ENCODE assay signal across 31 cellular contexts in the genomic region with DNA sequence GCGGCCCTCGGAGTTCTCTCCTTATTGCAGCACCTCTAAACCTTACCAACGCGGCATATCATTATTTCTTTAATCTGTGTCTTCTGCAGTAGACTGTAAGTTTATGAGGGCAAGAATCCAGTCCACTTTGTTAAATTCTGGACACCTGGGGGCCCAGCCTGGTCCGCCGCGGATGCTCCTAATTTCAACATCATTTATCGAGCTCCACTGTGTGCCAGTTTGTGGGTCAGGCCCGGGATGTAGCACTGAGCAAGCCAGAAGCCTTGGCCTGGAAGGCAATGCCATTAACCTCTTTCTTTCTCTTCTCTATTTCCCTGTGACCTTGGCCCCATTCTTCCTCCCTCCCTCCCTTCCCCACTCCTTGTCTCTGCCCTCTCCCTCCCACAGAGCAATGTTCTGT.
DNase-seq lines count a peak whose midpoint lies in the region; ATAC-seq and TF ChIP-seq lines count a peak whose summit lies in the region.
"Had no signal": no experiment of that assay in that cellular context is flagged by ENCODE, and none has a peak within 500 bp of the region (broad histone marks: within the 10 kb centered on the region; RNA-seq: fewer than 3 reads in every experiment).

No MANE protein-coding gene starts in this region.

- no peak overlapping the region for H2BK5ac ChIP-seq in neuronal stem cell (ENCODE audit: low read length)

- H3K18ac ChIP-seq in neuronal stem cell (ENCODE audit: low read length): no peak overlapping the region

- no peak overlapping the region for H4K91ac ChIP-seq in neuronal stem cell (ENCODE audit: low read depth, low read length, poor library complexity)

- no peak overlapping the region for H2BK15ac ChIP-seq in neuronal stem cell (ENCODE audit: low read length)

- H2AK5ac ChIP-seq in neuronal stem cell (ENCODE audit: low read depth, low read length): no peak overlapping the region

- TF ChIP-seq POLR2A in testis (IDR thresholded peaks at IDR 0.05): no peak

- H2BK120ac ChIP-seq in neuronal stem cell (ENCODE audit: low read depth, low read length): no peak overlapping the region

- H3K23ac ChIP-seq in neuronal stem cell (ENCODE audit: low read depth, low read length, poor library complexity): no peak overlapping the region

- no peak overlapping the region for H3K4ac ChIP-seq in neuronal stem cell (ENCODE audit: low read length)

- ATAC-seq in GM18511 (IDR thresholded peaks at IDR 0.05; ENCODE audit: unreplicated experiment): no peak
- no peak for ATAC-seq in aorta (ENCODE audit: low FRiP score)
- no peak for ATAC-seq in GM21390 (IDR thresholded peaks at IDR 0.05; ENCODE audit: unreplicated experiment)
- ATAC-seq: A549; CD8-positive, alpha-beta T cell had no signal

- no peak overlapping the region for H3K4me2 ChIP-seq in neuronal stem cell (ENCODE audit: insufficient read depth, low read length, poor library complexity, severe bottlenecking)
- H3K4me2 ChIP-seq: A549; BLaER1; BLaER1 treated with 17β-estradiol and CSF1 and Interleukin-3, amounts not matched to agents 10 nM and 100 nM had no signal

- no CpG with 5 or more reads among the region's 9 CpGs for WGBS in neuronal stem cell (ENCODE audit: extremely low coverage in 2 of 2, insufficient read length in 2 of 2, insufficient replicate concordance in 1 of 2), 2 donors
- 59 to 63% methylated on average over 9 of the region's 9 CpGs for WGBS in testis, 2 donors
- WGBS in aorta, 2 donors: 89 to 93% methylated on average over 9 of the region's 9 CpGs

- TF ChIP-seq CTCF in testis (IDR thresholded peaks at IDR 0.05): no peak

- H4K8ac ChIP-seq in neuronal stem cell (ENCODE audit: low read depth, low read length): no peak overlapping the region

- no peaks in the 10 kb centered on the region for H3K36me3 ChIP-seq in neuronal stem cell (replicated peaks in 1 of 2; ENCODE audit: control insufficient read depth in 2 of 2, insufficient read depth in 2 of 2, low read length in 2 of 2)
- H3K36me3 ChIP-seq in testis (ENCODE audit: low read depth, missing control alignments): no peaks in the 10 kb centered on the region
- no peaks in the 10 kb centered on the region for H3K36me3 ChIP-seq in aorta (ENCODE audit: control insufficient read depth in 1 of 2, insufficient read depth in 2 of 2, low read length in 1 of 2)
- H3K36me3 ChIP-seq: BE2C; BLaER1; BLaER1 treated with 17β-estradiol and CSF1 and Interleukin-3, amounts not matched to agents 10 nM and 100 nM had no signal

- H3K79me1 ChIP-seq in neuronal stem cell (ENCODE audit: low read depth, low read length): no peaks in the 10 kb centered on the region

- H3K4me1 ChIP-seq in neuronal stem cell (ENCODE audit: control insufficient read depth in 2 of 2, insufficient read depth in 1 of 2, low read depth in 1 of 2, low read length in 2 of 2): no peaks in the 10 kb centered on the region
- H3K4me1 ChIP-seq in testis: peaks cover 15% of the 10 kb centered on the region
- no peaks in the 10 kb centered on the region for H3K4me1 ChIP-seq in aorta (ENCODE audit: control insufficient read depth in 1 of 2, insufficient read depth in 2 of 2, low read length in 2 of 2)
- H3K4me1 ChIP-seq: A549; BE2C; BLaER1; BLaER1 treated with 17β-estradiol and CSF1 and Interleukin-3, amounts not matched to agents 10 nM and 100 nM had no signal

- no peak overlapping the region for H2AFZ ChIP-seq in neuronal stem cell (ENCODE audit: low read length)

- H3K9me3 ChIP-seq in neuronal stem cell (replicated peaks in 1 of 2; ENCODE audit: control insufficient read depth in 2 of 2, insufficient read depth in 1 of 2, low read depth in 1 of 2, low read length in 2 of 2) (no peaks in the 10 kb centered on the region), testis (no peaks in the 10 kb centered on the region), aorta (ENCODE audit: control insufficient read depth, low read length) (peaks cover 4% of the 10 kb centered on the region)
- H3K9me3 ChIP-seq: A549, BE2C, BLaER1, Caco-2 had no signal

- peak overlapping the region; percentile 15 for H3K14ac ChIP-seq in neuronal stem cell (ENCODE audit: low read length)

- no peaks in the 10 kb centered on the region for H3K27me3 ChIP-seq in neuronal stem cell (ENCODE audit: control insufficient read depth in 3 of 3, insufficient read depth in 3 of 3, low read depth in 1 of 3, low read length in 3 of 3)
- H3K27me3 ChIP-seq in testis: no peaks in the 10 kb centered on the region
- no peaks in the 10 kb centered on the region for H3K27me3 ChIP-seq in aorta (ENCODE audit: control insufficient read depth in 1 of 2, insufficient read depth in 2 of 2, low read length in 1 of 2)
- H3K27me3 ChIP-seq: BLaER1; BLaER1 treated with 17β-estradiol and CSF1 and Interleukin-3, amounts not matched to agents 10 nM and 100 nM had no signal

- no peak overlapping the region for H3K9ac ChIP-seq in neuronal stem cell (ENCODE audit: low read depth, low read length, poor library complexity)
- H3K9ac ChIP-seq: BLaER1; BLaER1 treated with 17β-estradiol and CSF1 and Interleukin-3, amounts not matched to agents 10 nM and 100 nM had no signal

- H2BK12ac ChIP-seq in neuronal stem cell (ENCODE audit: low read length): no peak overlapping the region

- H3K4me3 ChIP-seq in neuronal stem cell (ENCODE audit: low read length in 2 of 2) (no peak overlapping the region), testis (peak overlapping the region; percentile 26 to 59), aorta (ENCODE audit: low read length in 2 of 2) (no peak overlapping the region)
- H3K4me3 ChIP-seq: A549; BLaER1; BLaER1 treated with 17β-estradiol and CSF1 and Interleukin-3, amounts not matched to agents 10 nM and 100 nM had no signal

- intact Hi-C loops in testis (cut with DNase I; ENCODE audit: low total_unique reads): no loop called here
- intact Hi-C loops in aorta (cut with DNase I): no loop called here

- peak; percentile 65 for DNase-seq in mesenteric fat pad (ENCODE audit: low spot score)
- no peak for DNase-seq in neuronal stem cell (ENCODE audit: low spot score)
- no peak for DNase-seq in testis
- no peak for DNase-seq in aorta
- DNase-seq: 8988T; ACHN; AML-193; BE2C; C1 segment of cervical spinal cord; Caco-2; Calu3; CD4-positive, alpha-beta memory T cell; CD4-positive, alpha-beta T cell; CD4-positive, CD25-positive, alpha-beta regulatory T cell; CD8-positive, alpha-beta memory T cell; CD8-positive, alpha-beta T cell; COR-L47; DMS 273 treated with DMSO at 0.1 percent for 48 hours; DMS153; DMS53; DMS79; DMS79 treated with DMSO at 0.1 percent for 48 hours; DND-41; EL had no signal

- H3K27ac ChIP-seq in neuronal stem cell (replicated peaks; ENCODE audit: low read length) (no peak overlapping the region), testis (peak overlapping the region; percentile 44 to 83), aorta (ENCODE audit: low read depth in 1 of 2, low read length in 2 of 2) (no peak overlapping the region)
- H3K27ac ChIP-seq: 22Rv1; A549; BLaER1; BLaER1 treated with 17β-estradiol and CSF1 and Interleukin-3, amounts not matched to agents 10 nM and 100 nM; C4-2B had no signal

Comparison
In these comparisons a context has a peak if more than half of its experiments do, and no peak if none do; other contexts are left out.
1. H3K27ac ChIP-seq: peak in testis (2 of 2); none in neuronal stem cell (single experiment) and aorta (0 of 2).
2. H3K4me3 ChIP-seq: peak in testis (2 of 2); none in neuronal stem cell (0 of 2) and aorta (0 of 2).